ENCODE assay signal across 20 cellular contexts in the genomic region with DNA sequence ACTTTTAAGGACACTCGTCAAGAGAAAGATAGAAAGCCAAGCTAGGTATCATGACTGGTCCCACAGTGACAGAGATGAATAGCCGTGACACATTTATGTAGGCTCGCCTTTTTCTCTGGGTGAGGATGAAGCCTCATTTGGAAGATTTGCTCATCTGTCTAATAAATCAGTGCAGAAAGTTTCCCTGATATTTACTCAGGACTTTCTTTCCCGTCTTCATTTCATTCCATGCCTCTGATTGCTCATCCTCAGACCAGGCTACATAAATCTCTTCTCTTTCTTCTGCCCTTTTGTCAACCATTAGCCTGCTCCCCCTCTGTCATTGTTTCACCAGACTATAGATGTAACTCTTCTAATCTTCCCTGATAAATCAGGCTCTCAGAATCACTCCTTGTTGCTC.
DNase-seq lines count a peak whose midpoint lies in the region; TF ChIP-seq lines count a peak whose summit lies in the region.
"Had no signal": no experiment of that assay in that cellular context is flagged by ENCODE, and none has a peak within 500 bp of the region (broad histone marks: within the 10 kb centered on the region; RNA-seq: fewer than 3 reads in every experiment).

No MANE protein-coding gene starts in this region.

- H3K36me3 ChIP-seq in uterus: no peaks in the 10 kb centered on the region
- H3K36me3 ChIP-seq: BLaER1 treated with 17β-estradiol and CSF1 and Interleukin-3, amounts not matched to agents 10 nM and 100 nM had no signal

- H3K9me3 ChIP-seq in uterus: no peaks in the 10 kb centered on the region
- H3K9me3 ChIP-seq: A549; BLaER1 treated with 17β-estradiol and CSF1 and Interleukin-3, amounts not matched to agents 10 nM and 100 nM; Caco-2 had no signal

- H3K9me3 Mint-ChIP-seq in nephron progenitor cell: peaks cover 5% of the 10 kb centered on the region
- H3K9me3 Mint-ChIP-seq: CD4-positive, alpha-beta T cell had no signal

- POLR2A ChIA-PET in HEK293T (lab: Yijun Ruan, JAX): interaction anchor here (0.9 kb wide), 2 partner anchors 318 to 504 kb away, joined by 3 to 4 read pairs; no protein-coding TSS in a partner anchor

- no peak for DNase-seq in HEK293T (ENCODE audit: extremely low spot score)
- peak; percentile 95 for DNase-seq in left kidney (ENCODE audit: low read depth, low spot score)
- DNase-seq in nephron progenitor cell: no peak
- DNase-seq in uterus: peak in 1 of 2 donors; percentile 28
- DNase-seq in occipital lobe (lab: John Stamatoyannopoulos, UW): no peak
- no peak for DNase-seq in effector CD8-positive, alpha-beta T cell (lab: John Stamatoyannopoulos, UW)
- DNase-seq in activated effector memory CD4-positive, alpha-beta T cell treated with Interleukin-2 at 50 U/mL for 16 hours: no peak
- DNase-seq in NCI-H82 treated with DMSO at 0.1 percent for 48 hours (lab: John Stamatoyannopoulos, UW; ENCODE audit: unreplicated experiment): no peak
- DNase-seq: 8988T; AML-193; Caco-2; Calu3; CD4-positive, alpha-beta T cell; CD8-positive, alpha-beta T cell; DMS79 treated with DMSO at 0.1 percent for 48 hours; GF-D8 had no signal

- H3K27me3 ChIP-seq in uterus: no peaks in the 10 kb centered on the region
- H3K27me3 ChIP-seq: BLaER1 treated with 17β-estradiol and CSF1 and Interleukin-3, amounts not matched to agents 10 nM and 100 nM had no signal

- TF ChIP-seq CTCF in nephron progenitor cell (IDR thresholded peaks at IDR 0.05): no peak
- TF ChIP-seq CTCF in uterus (IDR thresholded peaks at IDR 0.05): no peak

- peak overlapping the region; percentile 41 for H3K27ac Mint-ChIP-seq in nephron progenitor cell
- H3K27ac Mint-ChIP-seq: B cell; CD4-positive, alpha-beta T cell; CD8-positive, alpha-beta T cell had no signal

- CTCF ChIA-PET in HEK293T (lab: Yijun Ruan, JAX): no interaction called here

- H3K4me3 Mint-ChIP-seq in nephron progenitor cell: peak overlapping the region; percentile 1
- H3K4me3 Mint-ChIP-seq: B cell; CD4-positive, alpha-beta T cell; CD8-positive, alpha-beta T cell had no signal

- TF ChIP-seq POLR2A in uterus (IDR thresholded peaks at IDR 0.05): no peak

- peaks cover 70% of the 10 kb centered on the region for H3K4me1 Mint-ChIP-seq in nephron progenitor cell
- H3K4me1 Mint-ChIP-seq: B cell had no signal

- intact Hi-C loops in uterus (cut with DNase I; ENCODE audit: low total_unique reads): no loop called here

- H3K4me1 ChIP-seq in uterus: no peaks in the 10 kb centered on the region
- H3K4me1 ChIP-seq: A549; BLaER1 treated with 17β-estradiol and CSF1 and Interleukin-3, amounts not matched to agents 10 nM and 100 nM; Caco-2 had no signal

- no peak overlapping the region for H3K4me3 ChIP-seq in uterus
- H3K4me3 ChIP-seq: A549; BLaER1 treated with 17β-estradiol and CSF1 and Interleukin-3, amounts not matched to agents 10 nM and 100 nM had no signal

- peak overlapping the region; percentile 28 to 38 for H3K27ac ChIP-seq in uterus
- H3K27ac ChIP-seq: A549; BLaER1 treated with 17β-estradiol and CSF1 and Interleukin-3, amounts not matched to agents 10 nM and 100 nM; C4-2B had no signal

- H3K36me3 Mint-ChIP-seq in nephron progenitor cell (ENCODE audit: low read depth): no peaks in the 10 kb centered on the region
- H3K36me3 Mint-ChIP-seq: CD8-positive, alpha-beta T cell had no signal

- peaks cover 2% of the 10 kb centered on the region for H3K27me3 Mint-ChIP-seq in nephron progenitor cell (ENCODE audit: low read depth, poor library complexity)
- H3K27me3 Mint-ChIP-seq: B cell; CD4-positive, alpha-beta T cell had no signal

TF ChIP-seq in HEK293T, 16 proteins besides CTCF, POLR2A, EP300 and RAD21:
- TF ChIP-seq FOXA1 (IDR thresholded peaks at IDR 0.05) (no peak), PKNOX1 (IDR thresholded peaks at IDR 0.05) (peak; percentile 53), SUZ12 (IDR thresholded peaks at IDR 0.05) (no peak), ELF4 (IDR thresholded peaks at IDR 0.05) (no peak)
TF ChIP-seq in HEK293T: peak in this region for 1.
